Comparison of ENCODE assay signal across 7 cellular contexts in the genomic region with DNA sequence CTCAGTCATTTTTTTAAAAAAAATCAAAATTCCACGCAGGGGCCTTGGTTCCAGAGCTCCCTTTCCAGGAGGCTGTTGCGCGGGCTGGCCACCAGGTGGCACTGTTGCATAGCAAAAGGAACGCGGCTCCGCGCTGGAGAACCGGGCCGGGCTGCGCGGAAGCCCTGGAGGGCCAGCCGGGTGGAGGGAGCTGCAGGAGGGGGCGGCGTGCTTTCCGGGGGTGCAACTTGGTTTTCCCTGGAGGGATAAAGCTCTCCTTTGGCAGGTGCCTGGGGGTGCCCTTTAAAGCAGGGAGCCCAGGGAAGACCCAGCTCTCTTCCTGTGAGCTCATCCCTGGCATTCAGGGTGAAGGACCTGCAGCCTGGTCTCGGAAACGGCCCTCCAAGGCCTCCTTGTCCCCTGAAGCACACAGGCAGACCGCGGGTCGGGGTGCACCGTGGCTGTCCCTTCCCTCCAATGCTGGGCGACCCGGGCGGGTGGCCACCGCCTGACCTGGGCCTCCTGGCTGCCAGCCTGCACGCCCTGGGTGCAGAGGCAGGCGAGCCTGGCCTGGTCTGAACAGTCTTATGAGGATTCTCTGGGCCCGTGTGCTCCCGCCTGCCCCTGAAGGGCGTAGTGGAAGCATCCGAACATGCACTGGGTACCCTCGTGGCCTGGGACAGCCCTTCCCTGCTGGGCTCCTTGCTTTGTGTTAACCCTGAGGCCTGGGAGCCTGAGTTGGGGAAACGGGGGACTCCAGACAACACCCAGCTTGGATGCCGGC. TPM values are rescaled to one million over a fixed set of nuclear protein-coding genes. Genes with fewer than 3 reads are reported as not detected.
DNase-seq lines count a peak whose midpoint lies in the region; ATAC-seq, FAIRE-seq and TF ChIP-seq lines count a peak whose summit lies in the region.

No MANE protein-coding gene starts in this region.

- FAIRE-seq in keratinocyte (lab: Jason Lieb, UNC): peak; percentile 17

- no peak overlapping the region for H2AFZ ChIP-seq in keratinocyte (ENCODE audit: control insufficient read depth, low read length)

- no peak overlapping the region for H3K9ac ChIP-seq in keratinocyte (ENCODE audit: control insufficient read depth, extremely low read depth, insufficient read depth, low read length)

- TF ChIP-seq POLR2A in breast epithelium (IDR thresholded peaks at IDR 0.05): no peak

- no peaks in the 10 kb centered on the region for H3K4me1 Mint-ChIP-seq in activated B cell treated with CpG ODN at 0.5 μM for 24 hours

- H3K9me3 ChIP-seq in breast epithelium (no peaks in the 10 kb centered on the region), keratinocyte (ENCODE audit: control insufficient read depth, low read depth, low read length) (no peaks in the 10 kb centered on the region)

- H3K4me1 ChIP-seq in breast epithelium (no peaks in the 10 kb centered on the region), keratinocyte (ENCODE audit: control insufficient read depth, extremely low read depth, insufficient read depth, low read length) (peaks cover 18% of the 10 kb centered on the region)

- H3K27me3 ChIP-seq in GM06990 (replicated peaks; ENCODE audit: control insufficient read depth, insufficient read depth, low read length) (peaks cover 2% of the 10 kb centered on the region), breast epithelium (peaks cover 0 to 38% of the 10 kb centered on the region in 2 donors), keratinocyte (ENCODE audit: control insufficient read depth, extremely low read depth, insufficient read depth, low read length) (no peaks in the 10 kb centered on the region)

- H3K4me2 ChIP-seq in keratinocyte (ENCODE audit: control insufficient read depth, extremely low read depth, insufficient read depth, low read depth, low read length): no peak overlapping the region

- H3K4me3 Mint-ChIP-seq in activated B cell treated with CpG ODN at 0.5 μM for 24 hours: no peak overlapping the region

- CTCF ChIA-PET in activated B cell treated with CpG ODN at 0.5 μM for 24 hours (lab: Charles Lee): interaction anchor here (0.6 to 4.0 kb wide), 22 partner anchors 9 to 501 kb away, joined by 3 to 61 read pairs (median 5); partner anchors contain the start of genes MRPL23, SYT8 and TNNI2

- dilution Hi-C loops in keratinocyte (cut with MboI; ENCODE audit: extremely low pct_ligation_motif_present, low sequenced_read_pairs): no loop called here

- H3K27me3 Mint-ChIP-seq in activated B cell treated with CpG ODN at 0.5 μM for 24 hours: peaks cover 24% of the 10 kb centered on the region

- no peaks in the 10 kb centered on the region for H3K9me3 Mint-ChIP-seq in activated B cell treated with CpG ODN at 0.5 μM for 24 hours

- POLR2A ChIA-PET in activated B cell treated with CpG ODN at 0.5 μM for 24 hours (lab: Charles Lee): interaction anchor here (0.9 kb wide), 1 partner anchor 41 kb away, joined by 3 read pairs; no protein-coding TSS in a partner anchor

- H3K4me3 ChIP-seq in GM06990 (replicated peaks; ENCODE audit: low read depth, low read length) (no peak overlapping the region), LNCaP clone FGC (ENCODE audit: low read depth, low read length) (no peak overlapping the region), breast epithelium (no peak overlapping the region), keratinocyte (ENCODE audit: control insufficient read depth in 2 of 3, extremely low read depth in 1 of 3, insufficient read depth in 2 of 3, low read depth in 1 of 3, low read length in 3 of 3) (no peak overlapping the region)

- no peak overlapping the region for H3K27ac ChIP-seq in breast epithelium
- H3K27ac ChIP-seq in keratinocyte (ENCODE audit: control insufficient read depth, insufficient read depth, low read length): no peak overlapping the region

- intact Hi-C loops in activated B cell treated with CpG ODN at 0.5 μM for 24 hours (cut with micrococcal nuclease) (loop anchor here (1.0 to 5.0 kb wide), 4 partner anchors 39 to 503 kb away; no protein-coding TSS in a partner anchor), breast epithelium (cut with DNase I; ENCODE audit: low total_unique reads) (no loop called here)

- peak; percentile 91 for ATAC-seq in activated B cell treated with CpG ODN at 0.5 μM for 24 hours (ENCODE audit: low read depth)
- no peak for ATAC-seq in HG02885 (IDR thresholded peaks at IDR 0.05; ENCODE audit: poor library complexity, unreplicated experiment)

- no peaks in the 10 kb centered on the region for H3K79me2 ChIP-seq in keratinocyte (ENCODE audit: control insufficient read depth, insufficient read depth, low read length)

- no peaks in the 10 kb centered on the region for H3K9me1 ChIP-seq in keratinocyte (ENCODE audit: control insufficient read depth, extremely low read depth, insufficient read depth, low read length)

- H3K36me3 ChIP-seq in GM06990 (ENCODE audit: control insufficient read depth, insufficient read depth, low read length): no peaks in the 10 kb centered on the region
- no peaks in the 10 kb centered on the region for H3K36me3 ChIP-seq in breast epithelium
- H3K36me3 ChIP-seq in keratinocyte (ENCODE audit: control insufficient read depth in 2 of 2, extremely low read depth in 1 of 2, insufficient read depth in 2 of 2, low read length in 2 of 2): no peaks in the 10 kb centered on the region

- TF ChIP-seq CTCF in GM06990 (IDR thresholded peaks at IDR 0.05; ENCODE audit: insufficient read depth, low read length, poor library complexity, severe bottlenecking) (peak; percentile 96), LNCaP clone FGC (IDR thresholded peaks at IDR 0.05; ENCODE audit: control insufficient read depth, extremely low read depth, insufficient read depth) (peak; percentile 91), activated B cell treated with CpG ODN at 0.5 μM for 24 hours (IDR thresholded peaks at IDR 0.05) (peak; percentile 80), breast epithelium (IDR thresholded peaks at IDR 0.05) (peak; percentile 89 to 98 (median 95)), keratinocyte (optimal IDR thresholded peaks at IDR 0.05 in 1 of 3, IDR thresholded peaks at IDR 0.05 in 1 of 3, conservative IDR thresholded peaks at IDR 0.05 in 1 of 3; ENCODE audit: extremely low read depth in 1 of 3, insufficient read depth in 2 of 3, low read length in 3 of 3) (peak; percentile 84 to 91 (median 84))

- no peaks in the 10 kb centered on the region for H3K36me3 Mint-ChIP-seq in activated B cell treated with CpG ODN at 0.5 μM for 24 hours (ENCODE audit: low read depth)

- peak; percentile 48 for DNase-seq in GM06990 (ENCODE audit: extremely low read depth, insufficient read length)
- no peak for DNase-seq in LNCaP clone FGC (ENCODE audit: low read depth)
- peak; percentile 74 for DNase-seq in activated B cell treated with CpG ODN at 0.5 μM for 24 hours
- peak; percentile 48 to 81 for DNase-seq in breast epithelium (ENCODE audit: low spot score in 2 of 2)
- DNase-seq in keratinocyte (ENCODE audit: low read depth, low spot score): no peak
- peak; percentile 71 for DNase-seq in stimulated activated CD4-positive, alpha-beta T cell treated with anti-CD3 and anti-CD28 coated beads, Interleukin-1b, Interleukin-23, amount 100 ng/mL, for 48 hours

- no peaks in the 10 kb centered on the region for H4K20me1 ChIP-seq in keratinocyte (ENCODE audit: control insufficient read depth, extremely low read depth, insufficient read depth, low read length)

- H3K27ac Mint-ChIP-seq in activated B cell treated with CpG ODN at 0.5 μM for 24 hours: no peak overlapping the region

RNA-seq across cellular contexts. Expression of gene KRTAP5-5, which starts 23.4 kb away (rescaled TPM):
- total RNA-seq in activated B cell treated with CpG ODN at 0.5 μM for 24 hours (not detected in 2 replicates), breast epithelium (not detected)
- not detected in 3 replicates for polyA plus RNA-seq in keratinocyte
- not detected for polyA plus RNA-seq in keratinocyte (2011; ENCODE audit: low read depth)
- not detected in 2 replicates for polyA plus RNA-seq in keratinocyte (2011; cell fraction: cytosol; rRNA removed)
- not detected in 2 replicates for polyA plus RNA-seq in keratinocyte (2011; cell fraction: nucleus; rRNA removed)
- not detected in 2 replicates for polyA plus RNA-seq in keratinocyte (2012; ENCODE audit: low replicate concordance)
- polyA minus RNA-seq in keratinocyte: not detected in 3 replicates
- polyA minus RNA-seq in keratinocyte (2011; cell fraction: cytosol; rRNA and poly(A)+ RNA removed): not detected
- not detected in 2 replicates for polyA minus RNA-seq in keratinocyte (2011; cell fraction: nucleus; rRNA and poly(A)+ RNA removed)

RNA-seq across cellular contexts. Expression of gene KRTAP5-4, which starts 31.0 kb away (rescaled TPM):
- not detected in 2 replicates for total RNA-seq in activated B cell treated with CpG ODN at 0.5 μM for 24 hours
- total RNA-seq in breast epithelium: not detected
- polyA plus RNA-seq in keratinocyte: not detected in 3 replicates
- not detected for polyA plus RNA-seq in keratinocyte (2011; ENCODE audit: low read depth)
- polyA plus RNA-seq in keratinocyte (2011; cell fraction: cytosol; rRNA removed): not detected in 2 replicates
- not detected in 2 replicates for polyA plus RNA-seq in keratinocyte (2011; cell fraction: nucleus; rRNA removed)
- polyA plus RNA-seq in keratinocyte (2012; ENCODE audit: low replicate concordance): not detected in 2 replicates
- not detected in 3 replicates for polyA minus RNA-seq in keratinocyte
- polyA minus RNA-seq in keratinocyte (2011; cell fraction: cytosol; rRNA and poly(A)+ RNA removed): not detected
- polyA minus RNA-seq in keratinocyte (2011; cell fraction: nucleus; rRNA and poly(A)+ RNA removed): not detected in 2 replicates

RNA-seq across cellular contexts. Expression of gene KRTAP5-6, which starts 44.0 kb away (rescaled TPM):
- total RNA-seq in activated B cell treated with CpG ODN at 0.5 μM for 24 hours (not detected in 2 replicates), breast epithelium (not detected)
- not detected in 3 replicates for polyA plus RNA-seq in keratinocyte
- polyA plus RNA-seq in keratinocyte (2011; ENCODE audit: low read depth): not detected
- not detected in 2 replicates for polyA plus RNA-seq in keratinocyte (2011; cell fraction: cytosol; rRNA removed)
- not detected in 2 replicates for polyA plus RNA-seq in keratinocyte (2011; cell fraction: nucleus; rRNA removed)
- not detected in 2 replicates for polyA plus RNA-seq in keratinocyte (2012; ENCODE audit: low replicate concordance)
- not detected in 3 replicates for polyA minus RNA-seq in keratinocyte
- not detected for polyA minus RNA-seq in keratinocyte (2011; cell fraction: cytosol; rRNA and poly(A)+ RNA removed)
- polyA minus RNA-seq in keratinocyte (2011; cell fraction: nucleus; rRNA and poly(A)+ RNA removed): not detected in 2 replicates

RNA-seq across cellular contexts. Expression of gene KRTAP5-3, which starts 44.7 kb away (rescaled TPM):
- total RNA-seq in activated B cell treated with CpG ODN at 0.5 μM for 24 hours: not detected in 2 replicates
- total RNA-seq in breast epithelium: not detected
- polyA plus RNA-seq in keratinocyte: not detected in 3 replicates
- not detected for polyA plus RNA-seq in keratinocyte (2011; ENCODE audit: low read depth)
- not detected in 2 replicates for polyA plus RNA-seq in keratinocyte (2011; cell fraction: cytosol; rRNA removed)
- not detected in 2 replicates for polyA plus RNA-seq in keratinocyte (2011; cell fraction: nucleus; rRNA removed)
- not detected in 2 replicates for polyA plus RNA-seq in keratinocyte (2012; ENCODE audit: low replicate concordance)
- not detected in 3 replicates for polyA minus RNA-seq in keratinocyte
- polyA minus RNA-seq in keratinocyte (2011; cell fraction: cytosol; rRNA and poly(A)+ RNA removed): not detected
- polyA minus RNA-seq in keratinocyte (2011; cell fraction: nucleus; rRNA and poly(A)+ RNA removed): not detected in 2 replicates

RNA-seq across cellular contexts. Expression of gene KRTAP5-2, which starts 54.9 kb away (rescaled TPM):
- total RNA-seq in activated B cell treated with CpG ODN at 0.5 μM for 24 hours (not detected in 2 replicates), breast epithelium (not detected)
- polyA plus RNA-seq in keratinocyte: not detected in 3 replicates
- not detected for polyA plus RNA-seq in keratinocyte (2011; ENCODE audit: low read depth)
- polyA plus RNA-seq in keratinocyte (2011; cell fraction: cytosol; rRNA removed): not detected in 2 replicates
- polyA plus RNA-seq in keratinocyte (2011; cell fraction: nucleus; rRNA removed): not detected in 2 replicates
- not detected in 2 replicates for polyA plus RNA-seq in keratinocyte (2012; ENCODE audit: low replicate concordance)
- not detected in 3 replicates for polyA minus RNA-seq in keratinocyte
- not detected for polyA minus RNA-seq in keratinocyte (2011; cell fraction: cytosol; rRNA and poly(A)+ RNA removed)
- polyA minus RNA-seq in keratinocyte (2011; cell fraction: nucleus; rRNA and poly(A)+ RNA removed): not detected in 2 replicates

Comparison
In these comparisons a context has a peak if more than half of its experiments do, and no peak if none do; other contexts are left out.
1. DNase-seq: peak in GM06990 (single experiment), activated B cell treated with CpG ODN at 0.5 μM for 24 hours (single experiment), breast epithelium (2 of 2) and stimulated activated CD4-positive, alpha-beta T cell treated with anti-CD3 and anti-CD28 coated beads, Interleukin-1b, Interleukin-23, amount 100 ng/mL, for 48 hours (single experiment); none in LNCaP clone FGC (single experiment) and keratinocyte (single experiment).
2. Peak in every context shown above with its lines, with median percentiles within 50 percentile points of each other: CTCF ChIP-seq.